8 cellular contexts compared by ENCODE assay signal in the genomic region with DNA sequence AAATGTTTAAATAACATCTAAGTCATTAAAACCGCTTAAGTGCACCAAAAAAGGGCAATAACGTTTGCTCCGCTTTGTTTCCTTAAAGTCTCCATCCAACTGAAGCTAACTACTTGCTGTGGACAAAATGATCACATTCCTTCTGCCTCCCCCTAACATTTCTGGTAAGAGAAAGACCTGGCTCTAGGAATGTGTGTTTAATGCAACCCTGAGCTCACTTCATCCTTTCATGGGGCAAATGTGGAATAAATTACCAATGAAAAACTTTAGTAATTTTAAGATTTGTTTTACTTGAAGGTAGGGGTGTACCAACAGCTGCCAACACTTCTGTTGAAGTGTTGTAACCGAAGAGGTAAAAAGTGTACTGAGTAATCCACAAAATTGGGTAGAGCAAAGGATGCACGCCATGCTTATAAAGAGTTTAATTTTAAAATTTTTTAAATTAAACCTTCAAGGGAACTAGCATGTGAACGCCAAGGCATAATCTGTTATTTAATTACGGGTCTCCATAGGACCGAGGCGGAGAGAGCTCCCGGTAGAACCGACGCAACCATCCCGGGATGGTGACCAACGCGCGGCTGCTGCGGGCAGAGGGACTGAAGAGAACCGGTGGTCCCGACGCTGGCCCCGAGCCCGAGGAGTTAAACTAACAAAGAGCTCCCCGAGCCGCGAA. TPM values are rescaled to one million over a fixed set of nuclear protein-coding genes. Genes with fewer than 3 reads are reported as not detected.
A peak's percentile ranks its signal among the peaks of the same experiment; 100 is the strongest.
DNase-seq lines count a peak whose midpoint lies in the region; ATAC-seq and TF ChIP-seq lines count a peak whose summit lies in the region.

No MANE protein-coding gene starts in this region.

- no peaks in the 10 kb centered on the region for H3K9me2 ChIP-seq in DOHH2 (replicated peaks; ENCODE audit: control insufficient read depth, low read length)

- no peak overlapping the region; the same call in 1 of the 2 replicates for H3K4me3 ChIP-seq in DOHH2 (ENCODE audit: low read length)
- H3K4me3 ChIP-seq in HL-60 (replicated peaks; ENCODE audit: insufficient read depth, low read length), result peak overlapping the region; percentile 66
- peak overlapping the region; percentile 48 for H3K4me3 ChIP-seq in iPS-15b (ENCODE audit: low read depth, low read length)
- H3K4me3 ChIP-seq in spleen, result peak overlapping the region; percentile 54 to 90 (median 80)

- no peak for ATAC-seq in activated naive CD4-positive, alpha-beta T cell treated with anti-CD3 and anti-CD28 coated beads, Interleukin-2, amount 50 U/mL, for 72 hours
- ATAC-seq in HG02798 (IDR thresholded peaks at IDR 0.05; ENCODE audit: poor library complexity, unreplicated experiment) (no peak), HG03196 (IDR thresholded peaks at IDR 0.05; ENCODE audit: unreplicated experiment) (no peak)

- no peak for TF ChIP-seq POLR2A in spleen (IDR thresholded peaks at IDR 0.05)

- H3K27ac Mint-ChIP-seq in activated naive CD4-positive, alpha-beta T cell treated with anti-CD3 and anti-CD28 coated beads, Interleukin-2, amount 50 U/mL, for 72 hours, result peak overlapping the region; percentile 88 to 89

- peaks cover 92% of the 10 kb centered on the region for H3K27me3 ChIP-seq in DOHH2 (ENCODE audit: control insufficient read depth, low read length)
- no peaks in the 10 kb centered on the region for H3K27me3 ChIP-seq in HL-60 (ENCODE audit: insufficient read depth, poor library complexity, severe bottlenecking)
- no peaks in the 10 kb centered on the region for H3K27me3 ChIP-seq in iPS-15b (ENCODE audit: control insufficient read depth, insufficient read depth, low read length)
- peaks cover 0 to 40% (median 1%) of the 10 kb centered on the region in 7 donors for H3K27me3 ChIP-seq in spleen (replicated peaks in 1 of 7)

- H3K9me3 Mint-ChIP-seq in activated naive CD4-positive, alpha-beta T cell treated with anti-CD3 and anti-CD28 coated beads, Interleukin-2, amount 50 U/mL, for 72 hours, result no peaks in the 10 kb centered on the region

- DNase-seq in HL-60 (ENCODE audit: low read depth in 1 of 2, low spot score in 1 of 2), result no peak
- no peak for DNase-seq in activated naive CD4-positive, alpha-beta T cell treated with anti-CD3 and anti-CD28 coated beads, Interleukin-2, amount 50 U/mL, for 72 hours (ENCODE audit: low spot score in 2 of 2)
- no peak for DNase-seq in spleen
- DNase-seq in NCI-H345 (lab: John Stamatoyannopoulos, UW), result no peak

- H3K9ac ChIP-seq in iPS-15b (ENCODE audit: low read depth, low read length), result peak overlapping the region; percentile 77

- H3K36me3 Mint-ChIP-seq in activated naive CD4-positive, alpha-beta T cell treated with anti-CD3 and anti-CD28 coated beads, Interleukin-2, amount 50 U/mL, for 72 hours, result peaks cover 0 to 15% of the 10 kb centered on the region in 2 donors

- H3K79me2 ChIP-seq in DOHH2 (ENCODE audit: control insufficient read depth, low read length), result no peaks in the 10 kb centered on the region

- intact Hi-C loops in spleen (cut with DNase I; ENCODE audit: low total_unique reads), result no loop called here

- 1 to 2% (median 1%) methylated on average over 22 to 25 of the region's 25 CpGs for WGBS in spleen, 5 donors

- peak overlapping the region; percentile 86; the same call in 1 of the 2 replicates for H3K4me2 ChIP-seq in DOHH2 (ENCODE audit: low read length)

- TF ChIP-seq CTCF in DOHH2 (IDR thresholded peaks at IDR 0.05; ENCODE audit: low read depth, low read length, poor library complexity, severe bottlenecking), result no peak
- TF ChIP-seq CTCF in HL-60 (IDR thresholded peaks at IDR 0.05; ENCODE audit: insufficient read depth, low read length), result no peak
- no peak for TF ChIP-seq CTCF in spleen (IDR thresholded peaks at IDR 0.05 in 8 of 11, conservative IDR thresholded peaks at IDR 0.05 in 3 of 11)

- H3K36me3 ChIP-seq in DOHH2 (ENCODE audit: control insufficient read depth, low read length) (no peaks in the 10 kb centered on the region), iPS-15b (ENCODE audit: control insufficient read depth, insufficient read depth, low read length) (no peaks in the 10 kb centered on the region), spleen (no peaks in the 10 kb centered on the region)

- H4K20me1 ChIP-seq in DOHH2 (ENCODE audit: control insufficient read depth, insufficient read depth, low read depth, low read length), result peaks cover 9% of the 10 kb centered on the region; the same call in 1 of the 2 replicates

- no peak overlapping the region for H3K27ac ChIP-seq in DOHH2 (ENCODE audit: low read depth, low read length)
- peak overlapping the region; percentile 93 for H3K27ac ChIP-seq in HL-60 (replicated peaks)
- peak overlapping the region; percentile 79 to 97 (median 94) for H3K27ac ChIP-seq in spleen

- H3K9me3 ChIP-seq in DOHH2 (ENCODE audit: control insufficient read depth, insufficient read depth, low read length) (no peaks in the 10 kb centered on the region), iPS-15b (ENCODE audit: control insufficient read depth, insufficient read depth, low read length) (no peaks in the 10 kb centered on the region), spleen (no peaks in the 10 kb centered on the region)

- H3K4me1 ChIP-seq in DOHH2 (ENCODE audit: control insufficient read depth, low read length) (peaks cover 32% of the 10 kb centered on the region), iPS-15b (ENCODE audit: control insufficient read depth, insufficient read depth, low read length) (peaks cover 16% of the 10 kb centered on the region), spleen (peaks cover 14 to 87% (median 49%) of the 10 kb centered on the region in 6 donors)

- peaks cover 9% of the 10 kb centered on the region for H3F3A ChIP-seq in DOHH2 (ENCODE audit: control insufficient read depth, insufficient read depth)

RNA-seq across cellular contexts. Expression of a gene that starts 1.1 kb away (rescaled TPM):
- total RNA-seq in activated naive CD4-positive, alpha-beta T cell treated with anti-CD3 and anti-CD28 coated beads, Interleukin-2, amount 50 U/mL, for 72 hours, result 10 to 100 TPM; 49.1 to 61.8 TPM
- 10 to 100 TPM; 28.6 to 53.4 (median 38.0) TPM for total RNA-seq in spleen
- 1 to 10 TPM; 4.8 to 7.4 (median 5.2) TPM for polyA plus RNA-seq in spleen
